ENCODE assay signal across 7 cellular contexts in genomic region chr15:85852969-85853368, GRCh38.
"Had no signal": no experiment of that assay in that cellular context is flagged by ENCODE, and none has a peak within 500 bp of the region (broad histone marks: within the 10 kb centered on the region; RNA-seq: fewer than 3 reads in every experiment).

No MANE protein-coding gene starts in this region.

- H3K4me3 ChIP-seq: HAP-1, K562 had no signal

- H3K9me3 ChIP-seq: HAP-1 had no signal

- ATAC-seq: HCT116, K562 had no signal

- H3K36me3 ChIP-seq: HAP-1 had no signal

- DNase-seq: GOT3, H7, HFFc6, IMR-90 had no signal

- H3K4me1 ChIP-seq: HAP-1 had no signal
